Comparison of ENCODE assay signal across 22 cellular contexts in genomic region chr1:107599220-107599619, GRCh38.
DNase-seq lines count a peak whose midpoint lies in the region; ATAC-seq, FAIRE-seq and TF ChIP-seq lines count a peak whose summit lies in the region.
"Had no signal": no experiment of that assay in that cellular context is flagged by ENCODE, and none has a peak within 500 bp of the region (broad histone marks: within the 10 kb centered on the region; RNA-seq: fewer than 3 reads in every experiment).

No MANE protein-coding gene starts in this region.

- POLR2A ChIA-PET in HepG2 (lab: Yijun Ruan, JAX): no interaction called here

- intact Hi-C loops in HepG2 (cut with micrococcal nuclease; ENCODE audit: unreplicated experiment): loop anchor here (5.0 kb wide), 2 partner anchors 72 to 148 kb away; no protein-coding TSS in a partner anchor
- intact Hi-C loops in right lobe of liver (cut with DNase I): no loop called here

- H3K4me3 ChIP-seq in HepG2 (replicated peaks in 1 of 3; ENCODE audit: insufficient read depth in 1 of 3, low read depth in 2 of 3, low read length in 3 of 3): no peak overlapping the region
- H3K4me3 ChIP-seq in right lobe of liver: no peak overlapping the region
- H3K4me3 ChIP-seq in endocrine pancreas (ENCODE audit: control insufficient read depth, insufficient read depth, low read length): peak overlapping the region; percentile 49
- H3K4me3 ChIP-seq: BLaER1 treated with 17β-estradiol and CSF1 and Interleukin-3, amounts not matched to agents 10 nM and 100 nM; GM23248; PC-9 had no signal

- H4K20me1 ChIP-seq in HepG2 (ENCODE audit: insufficient read depth, low read length): no peaks in the 10 kb centered on the region
- H4K20me1 ChIP-seq: BLaER1 treated with 17β-estradiol and CSF1 and Interleukin-3, amounts not matched to agents 10 nM and 100 nM had no signal

- DNase-seq in HepG2 (ENCODE audit: low spot score) (peak; percentile 18), right lobe of liver (no peak), NCI-H146 (lab: John Stamatoyannopoulos, UW) (peak; percentile 68), GM19238 (ENCODE audit: insufficient read length, low spot score) (no peak)
- no peak for DNase-seq in activated CD8-positive, alpha-beta memory T cell treated with anti-CD3 and anti-CD28 coated beads for 24 hours
- DNase-seq: CD8-positive, alpha-beta T cell; GDM1; GM23248; HCEC 1CT; KBM-7; NCI-H1436; NCI-H2081 treated with DMSO at 0.1 percent for 48 hours; NCI-H2227 treated with DMSO at 0.1 percent for 48 hours; NCI-H510A treated with DMSO at 0.1 percent for 48 hours; NCI-H82; PC-9; SIG-M5 had no signal

- H3K36me3 ChIP-seq in HepG2 (replicated peaks in 1 of 2; ENCODE audit: control insufficient read depth in 1 of 2, insufficient read depth in 2 of 2, low read length in 2 of 2) (0 out of 5 replicates have a peak, but pooled peaks cover 0 to 1% of the 10 kb centered on the region in 2 experiments), right lobe of liver (no peaks in the 10 kb centered on the region), endocrine pancreas (ENCODE audit: control insufficient read depth, insufficient read depth, low read length) (no peaks in the 10 kb centered on the region)

- CTCF ChIA-PET in HepG2 (lab: Yijun Ruan, JAX; ENCODE audit: low intra/inter-chr PET ratio, low total read pairs): no interaction called here

- 68% methylated on average over 3 of the region's 3 CpGs for WGBS in HepG2 (ENCODE audit: low lambda C conversion rate)
- 61% methylated on average over 3 of the region's 3 CpGs for WGBS in right lobe of liver (ENCODE audit: insufficient coverage, low coverage, low lambda C conversion rate, missing lambda C conversion rate)

- peak in 1 of 2 experiments; percentile 23; a peak in 1 of 4 replicates for TF ChIP-seq EP300 in HepG2 (IDR thresholded peaks at IDR 0.05; ENCODE audit: low read depth in 2 of 2, low read length in 2 of 2)
- no peak for TF ChIP-seq EP300 in HepG2 (CRISPR knock-in tag; IDR thresholded peaks at IDR 0.05; ENCODE audit: borderline replicate concordance)

- H3K9me3 ChIP-seq in HepG2 (ENCODE audit: low read length): no peaks in the 10 kb centered on the region
- no peaks in the 10 kb centered on the region for H3K9me3 ChIP-seq in right lobe of liver
- H3K9me3 ChIP-seq in endocrine pancreas (ENCODE audit: control insufficient read depth, low read length): no peaks in the 10 kb centered on the region
- H3K9me3 ChIP-seq: BLaER1 treated with 17β-estradiol and CSF1 and Interleukin-3, amounts not matched to agents 10 nM and 100 nM had no signal

- H2AFZ ChIP-seq in HepG2 (ENCODE audit: low read length): no peak overlapping the region
- H2AFZ ChIP-seq: GM23248, PC-9 had no signal

- ATAC-seq in HepG2: no peak
- no peak for ATAC-seq in right lobe of liver
- no peak for ATAC-seq in HG03378 (IDR thresholded peaks at IDR 0.05; ENCODE audit: unreplicated experiment)
- ATAC-seq: CD8-positive, alpha-beta T cell had no signal

- no peak for TF ChIP-seq CTCF in HepG2 (CRISPR knock-in tag; IDR thresholded peaks at IDR 0.05)
- TF ChIP-seq CTCF in right lobe of liver (IDR thresholded peaks at IDR 0.05): no peak

- H3K27me3 ChIP-seq in HepG2 (ENCODE audit: control insufficient read depth in 1 of 2, insufficient read depth in 2 of 2, low read length in 2 of 2): no peaks in the 10 kb centered on the region
- H3K27me3 ChIP-seq in right lobe of liver: no peaks in the 10 kb centered on the region
- H3K27me3 ChIP-seq in endocrine pancreas (ENCODE audit: control insufficient read depth, insufficient read depth, low read length): no peaks in the 10 kb centered on the region
- H3K27me3 ChIP-seq: BLaER1 treated with 17β-estradiol and CSF1 and Interleukin-3, amounts not matched to agents 10 nM and 100 nM had no signal

- in situ Hi-C loops in HepG2 (cut with HindIII; ENCODE audit: extremely low pct_ligation_motif_present, low pct_unique_long_range_greater_than_20kb): loop anchor here (5.0 kb wide), 1 partner anchor 88 kb away; no protein-coding TSS in a partner anchor

- no peak for TF ChIP-seq RAD21 in HepG2 (CRISPR knock-in tag; IDR thresholded peaks at IDR 0.05)

- H3K27ac ChIP-seq in HepG2 (ENCODE audit: extremely low read length, insufficient read depth, low read length): peak overlapping the region; percentile 69
- no peak overlapping the region for H3K27ac ChIP-seq in right lobe of liver
- H3K27ac ChIP-seq: BLaER1 treated with 17β-estradiol and CSF1 and Interleukin-3, amounts not matched to agents 10 nM and 100 nM; GM23248; PC-9; RWPE1 had no signal

- no peak overlapping the region for H3K9ac ChIP-seq in HepG2 (ENCODE audit: insufficient read depth, low read depth, low read length)
- H3K9ac ChIP-seq in endocrine pancreas (ENCODE audit: control insufficient read depth, insufficient read depth, low read length): no peak overlapping the region
- H3K9ac ChIP-seq: BLaER1 treated with 17β-estradiol and CSF1 and Interleukin-3, amounts not matched to agents 10 nM and 100 nM; GM23248 had no signal

- FAIRE-seq in HepG2 (lab: Jason Lieb, UNC): no peak
- FAIRE-seq: GM19239 had no signal

- H3K79me2 ChIP-seq in HepG2 (ENCODE audit: insufficient read depth, low read length): no peaks in the 10 kb centered on the region

- peaks cover 49% of the 10 kb centered on the region for H3K4me1 ChIP-seq in HepG2 (ENCODE audit: insufficient read depth, low read length)
- peaks cover 0 to 8% (median 0%) of the 10 kb centered on the region in 4 donors for H3K4me1 ChIP-seq in right lobe of liver
- peaks cover 13% of the 10 kb centered on the region for H3K4me1 ChIP-seq in endocrine pancreas (ENCODE audit: control insufficient read depth, insufficient read depth, low read length)

- BruUV-seq in HepG2 (replicated peaks; lab: Mats Ljungman, UMichigan): no TSS peak

- TF ChIP-seq POLR2A in HepG2 (IDR thresholded peaks at IDR 0.05; ENCODE audit: insufficient read depth in 1 of 2, low read depth in 2 of 2, low read length in 2 of 2) (no peak), right lobe of liver (IDR thresholded peaks at IDR 0.05) (no peak)

- H3K4me2 ChIP-seq in HepG2 (ENCODE audit: low read depth, low read length): no peak overlapping the region
- H3K4me2 ChIP-seq: BLaER1 treated with 17β-estradiol and CSF1 and Interleukin-3, amounts not matched to agents 10 nM and 100 nM; PC-9 had no signal

TF ChIP-seq in HepG2, 621 proteins besides CTCF, POLR2A, EP300 and RAD21:
- no peak for TF ChIP-seq SMYD3 (CRISPR knock-in tag; IDR thresholded peaks at IDR 0.05)
- no peak for TF ChIP-seq YEATS4 (CRISPR knock-in tag; IDR thresholded peaks at IDR 0.05; ENCODE audit: borderline replicate concordance)
- no peak for TF ChIP-seq ZBTB3 (CRISPR knock-in tag; IDR thresholded peaks at IDR 0.05; ENCODE audit: borderline replicate concordance, low read depth)
- TF ChIP-seq BCL6 (CRISPR knock-in tag; IDR thresholded peaks at IDR 0.05): peak; percentile 61; the same call in 1 of the 2 replicates
- no peak for TF ChIP-seq ZNF761 (CRISPR knock-in tag; conservative IDR thresholded peaks at IDR 0.05)
- TF ChIP-seq SOX13 (IDR thresholded peaks at IDR 0.05): no peak
- peak in 1 of 2 experiments; percentile 68; a peak in 2 of 4 replicates for TF ChIP-seq SOX13 (CRISPR knock-in tag; conservative IDR thresholded peaks at IDR 0.05 in 1 of 2, IDR thresholded peaks at IDR 0.05 in 1 of 2)
- TF ChIP-seq EZH2 (conservative IDR thresholded peaks at IDR 0.05; ENCODE audit: low read depth, low read length): no peak
- TF ChIP-seq SOX6 (IDR thresholded peaks at IDR 0.05): no peak
- TF ChIP-seq SOX6 (CRISPR knock-in tag; IDR thresholded peaks at IDR 0.05): peak; percentile 50; the same call in 1 of the 2 replicates
- 0 out of 2 replicates have a peak, but pooled peaks have one; percentile 23 for TF ChIP-seq FOXP4 (CRISPR knock-in tag; IDR thresholded peaks at IDR 0.05)
- no peak for TF ChIP-seq SIN3A (IDR thresholded peaks at IDR 0.05; ENCODE audit: borderline replicate concordance, low read depth, low read length)
- TF ChIP-seq FOXP1 (IDR thresholded peaks at IDR 0.05): no peak
- peak; percentile 38; the same call in 1 of the 2 replicates for TF ChIP-seq FOXP1 (CRISPR knock-in tag; IDR thresholded peaks at IDR 0.05)
- TF ChIP-seq RARA (CRISPR knock-in tag; IDR thresholded peaks at IDR 0.05): 0 out of 2 replicates have a peak, but pooled peaks have one; percentile 21
- TF ChIP-seq, protein P1, sequence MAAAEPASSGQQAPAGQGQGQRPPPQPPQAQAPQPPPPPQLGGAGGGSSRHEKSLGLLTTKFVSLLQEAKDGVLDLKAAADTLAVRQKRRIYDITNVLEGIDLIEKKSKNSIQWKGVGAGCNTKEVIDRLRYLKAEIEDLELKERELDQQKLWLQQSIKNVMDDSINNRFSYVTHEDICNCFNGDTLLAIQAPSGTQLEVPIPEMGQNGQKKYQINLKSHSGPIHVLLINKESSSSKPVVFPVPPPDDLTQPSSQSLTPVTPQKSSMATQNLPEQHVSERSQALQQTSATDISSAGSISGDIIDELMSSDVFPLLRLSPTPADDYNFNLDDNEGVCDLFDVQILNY (CRISPR knock-in tag; conservative IDR thresholded peaks at IDR 0.05): no peak

Comparison
In these comparisons a context has a peak if more than half of its experiments do, and no peak if none do; other contexts are left out.
1. DNase-seq: peak in HepG2 (single experiment) and NCI-H146 (single experiment); none in right lobe of liver (0 of 3), activated CD8-positive, alpha-beta memory T cell treated with anti-CD3 and anti-CD28 coated beads for 24 hours (single experiment) and GM19238 (single experiment).